In genomic region chr16:6160871-6161270, GRCh38 we compare ENCODE assay signal across 18 cellular contexts.
"Had no signal": no experiment of that assay in that cellular context is flagged by ENCODE, and none has a peak within 500 bp of the region (broad histone marks: within the 10 kb centered on the region; RNA-seq: fewer than 3 reads in every experiment).

No MANE protein-coding gene starts in this region.

- FAIRE-seq: endothelial cell of umbilical vein, kidney had no signal

- ATAC-seq: left cardiac atrium; lower lobe of right lung; natural killer cell treated with Interleukin-12 subunit alpha and Interleukin-12 subunit beta and Interleukin-15 and Interleukin-18, amount 100 ng/mL, for 72 hours; psoas muscle; right lobe of liver; stimulated activated effector memory CD8-positive, alpha-beta T cell treated with anti-CD3 and anti-CD28 coated beads, Interleukin-12 subunit alpha, Interleukin-12 subunit beta, amount 100 ng/mL, for 72 hours had no signal

- DNase-seq: effector CD4-positive, alpha-beta T cell; endodermal cell; erythroblast; kidney; left cardiac atrium; left ventricle myocardium inferior; lower lobe of right lung; midbrain; psoas muscle; retina; right lobe of liver; stimulated activated CD4-positive, alpha-beta T cell treated with anti-CD3 and anti-CD28 coated beads, Interleukin-4, amount 100 ng/mL, for 1 hour; stimulated activated CD8-positive, alpha-beta memory T cell treated with anti-CD3 and anti-CD28 coated beads, Interleukin-4, amount 100 ng/mL, for 48 hours had no signal

- H3K4me3 ChIP-seq: coronary artery, left ventricle myocardium inferior, lower lobe of right lung, psoas muscle, right lobe of liver, tibial nerve had no signal
